ENCODE assay signal across 8 cellular contexts in genomic region chr16:3020247-3020603, GRCh38. TPM values are rescaled to one million over a fixed set of nuclear protein-coding genes. Genes with fewer than 3 reads are reported as not detected.
A peak's percentile ranks its signal among the peaks of the same experiment; 100 is the strongest.
DNase-seq lines count a peak whose midpoint lies in the region; ATAC-seq and TF ChIP-seq lines count a peak whose summit lies in the region.

Gene TNFRSF12A (plus strand): TSS chr16:3020368. CDS start chr16:3020398, 30 bp downstream.

- TF ChIP-seq CTCF in ascending aorta (IDR thresholded peaks at IDR 0.05): peak in 1 of 3 experiments; percentile 26
- TF ChIP-seq CTCF in left ventricle myocardium inferior (IDR thresholded peaks at IDR 0.05; ENCODE audit: borderline replicate concordance): peak; percentile 31
- TF ChIP-seq CTCF in psoas muscle (IDR thresholded peaks at IDR 0.05): no peak

- peaks cover 2% of the 10 kb centered on the region for H3K36me3 Mint-ChIP-seq in IgD-negative memory B cell

- H3K9me3 ChIP-seq in ascending aorta (no peaks in the 10 kb centered on the region), left ventricle myocardium inferior (replicated peaks) (no peaks in the 10 kb centered on the region), psoas muscle (no peaks in the 10 kb centered on the region)

- H3K36me3 ChIP-seq in ascending aorta (no peaks in the 10 kb centered on the region), left ventricle myocardium inferior (peaks cover 5% of the 10 kb centered on the region), psoas muscle (ENCODE audit: insufficient read depth in 1 of 2, low read depth in 1 of 2) (peaks cover 0 to 1% of the 10 kb centered on the region in 2 donors)

- H3K4me1 ChIP-seq in ascending aorta: peaks cover 9 to 34% of the 10 kb centered on the region in 2 donors
- peaks cover 62% of the 10 kb centered on the region for H3K4me1 ChIP-seq in left ventricle myocardium inferior
- peaks cover 29% of the 10 kb centered on the region for H3K4me1 ChIP-seq in psoas muscle

- H3K27me3 ChIP-seq in ascending aorta (peaks cover 6% of the 10 kb centered on the region), left ventricle myocardium inferior (ENCODE audit: low read depth) (peaks cover 37% of the 10 kb centered on the region), psoas muscle (ENCODE audit: insufficient read depth in 3 of 3, low read length in 2 of 3) (peaks cover 0 to 20% (median 2%) of the 10 kb centered on the region in 3 donors)

- H3K4me3 ChIP-seq in ascending aorta (peak within 1 kb of the TSS; percentile 68 to 93), left ventricle myocardium inferior (peak within 1 kb of the TSS; percentile 83), psoas muscle (peak within 1 kb of the TSS; percentile 94)

- no peaks in the 10 kb centered on the region for H3K9me3 Mint-ChIP-seq in IgD-negative memory B cell

- ATAC-seq in psoas muscle (peak; percentile 20 to 32 (median 30)), GM18861 (IDR thresholded peaks at IDR 0.05; ENCODE audit: unreplicated experiment) (no peak), GM19035 (IDR thresholded peaks at IDR 0.05; ENCODE audit: unreplicated experiment) (no peak)

- peak within 1 kb of the TSS; percentile 84 to 95 (median 91) for H3K4me3 Mint-ChIP-seq in IgD-negative memory B cell

- peaks cover 22 to 24% (median 24%) of the 10 kb centered on the region in 3 donors for H3K4me1 Mint-ChIP-seq in IgD-negative memory B cell

- H3K27ac ChIP-seq in ascending aorta (peak within 1 kb of the TSS; percentile 98 to 100), left ventricle myocardium inferior (replicated peaks) (peak within 1 kb of the TSS; percentile 98), psoas muscle (peak within 1 kb of the TSS; percentile 100)

- DNase-seq in GF-D8 (lab: John Stamatoyannopoulos, UW) (peak; percentile 33), T-helper 1 cell (peak; percentile 50 to 81 (median 53)), ascending aorta (ENCODE audit: low spot score in 2 of 2) (peak in 1 of 2 donors; percentile 89), left ventricle myocardium inferior (peak; percentile 83), psoas muscle (peak; percentile 85 to 88)

- peak within 1 kb of the TSS; percentile 71 to 88 (median 87) for H3K27ac Mint-ChIP-seq in IgD-negative memory B cell

- 0 to 2% (median 0%) methylated on average over 35 to 49 of the region's 49 CpGs for WGBS in psoas muscle, 3 donors

- intact Hi-C loops in ascending aorta (cut with DNase I) (loop anchor here (1.0 to 10.0 kb wide), 10 partner anchors 16 to 1408 kb away; partner anchors contain the start of genes BRICD5, CEMP1, CRAMP1 and FLYWCH2), left ventricle myocardium inferior (cut with micrococcal nuclease) (no loop called here), psoas muscle (cut with DNase I) (no loop called here)

- peaks cover 6% of the 10 kb centered on the region for H3K27me3 Mint-ChIP-seq in IgD-negative memory B cell

RNA-seq across cellular contexts. Expression of gene TNFRSF12A, which starts in this region (rescaled TPM):
- polyA plus RNA-seq in IgD-negative memory B cell (0.31 TPM), psoas muscle (100 to 1,000 TPM in 2 of 3 donors, 10 to 100 TPM in 1; 69.5 to 889 (median 227) TPM)
- total RNA-seq in ascending aorta (914 TPM), left ventricle myocardium inferior (66.2 TPM), psoas muscle (100 to 1,000 TPM; 139 to 181 (median 156) TPM)

Comparison
In these comparisons a context has a peak if more than half of its experiments do, and no peak if none do; other contexts are left out.
1. RNA of gene TNFRSF12A (polyA plus RNA-seq): 69.5 to 889 TPM in psoas muscle; 0.31 TPM in IgD-negative memory B cell (single experiment); every median in the first group is over 10 times any median in the second.
2. ATAC-seq: peak in psoas muscle (4 of 4); none in GM18861 (single experiment) and GM19035 (single experiment).
3. Peak in every context shown above with its lines, with median percentiles within 50 percentile points of each other: H3K27ac ChIP-seq and H3K4me3 ChIP-seq.